ENCODE assay signal across 15 cellular contexts in the genomic region with DNA sequence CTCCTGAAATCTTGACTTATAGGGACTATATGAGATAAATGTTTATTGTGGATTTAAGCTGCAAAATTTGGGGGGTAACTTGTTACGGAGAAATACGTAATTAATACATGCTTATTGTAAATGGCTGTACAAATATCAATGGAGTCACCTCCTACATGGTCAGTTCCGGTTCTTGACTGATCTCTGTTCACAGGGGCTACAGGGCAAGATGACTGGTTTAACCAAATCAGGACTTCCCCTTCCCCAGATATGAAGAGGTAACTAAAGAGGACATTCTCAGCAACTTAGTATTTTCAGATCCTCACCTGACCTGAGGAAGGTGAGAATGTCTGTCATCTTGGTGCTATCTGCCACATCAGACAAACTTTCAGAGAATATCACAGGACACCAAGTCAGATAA. TPM values are rescaled to one million over a fixed set of nuclear protein-coding genes. Genes with fewer than 3 reads are reported as not detected.
DNase-seq lines count a peak whose midpoint lies in the region; ATAC-seq and TF ChIP-seq lines count a peak whose summit lies in the region.
"Had no signal": no experiment of that assay in that cellular context is flagged by ENCODE, and none has a peak within 500 bp of the region (broad histone marks: within the 10 kb centered on the region; RNA-seq: fewer than 3 reads in every experiment).

No MANE protein-coding gene starts in this region.

- H3K27ac ChIP-seq in lower lobe of right lung = no peak overlapping the region
- H3K27ac ChIP-seq: GM23248, HL-60, KMS-11 had no signal

- DNase-seq in GM12865 (ENCODE audit: low read depth) (peak; percentile 45), GM20000 (ENCODE audit: low spot score) (peak; percentile 14), MCF 10A (ENCODE audit: unreplicated experiment) (no peak), lower lobe of right lung (no peak)
- no peak for DNase-seq in stimulated activated CD4-positive, alpha-beta T cell treated with anti-CD3 and anti-CD28 coated beads, Interleukin-4, amount 100 ng/mL, for 1 hour
- DNase-seq: C1 segment of cervical spinal cord; CD4-positive, CD25-positive, alpha-beta regulatory T cell; CD8-positive, alpha-beta memory T cell; COR-L47; GM23248 had no signal

- no TSS peak for BruUV-seq in MCF 10A (replicated peaks; lab: Mats Ljungman, UMichigan)

- no peaks in the 10 kb centered on the region for H3K27me3 ChIP-seq in lower lobe of right lung (ENCODE audit: low read depth)

- peaks cover 15% of the 10 kb centered on the region for H3K4me1 ChIP-seq in lower lobe of right lung
- H3K4me1 ChIP-seq: HAP-1 had no signal

- no peak for ATAC-seq in lower lobe of right lung

- intact Hi-C loops in dendritic cell treated with granulocyte-macrophage colony-stimulating factor and Interleukin-4, amounts not matched to agents 40 ng/mL and 50 ng/mL, for 4 days (cut with micrococcal nuclease) = loop anchor here (10.0 kb wide), 1 partner anchor 580 kb away; a partner anchor contains a TSS
- intact Hi-C loops in MCF 10A (cut with micrococcal nuclease) (no loop called here), lower lobe of right lung (cut with DNase I) (no loop called here)

- no peak for TF ChIP-seq CTCF in GM12865 (IDR thresholded peaks at IDR 0.05; ENCODE audit: insufficient read depth, low read depth, low read length, missing control alignments)
- TF ChIP-seq CTCF in GM20000 (IDR thresholded peaks at IDR 0.05; ENCODE audit: extremely low read depth, missing control alignments) = no peak
- no peak for TF ChIP-seq CTCF in MCF 10A (IDR thresholded peaks at IDR 0.05; ENCODE audit: unreplicated experiment)
- TF ChIP-seq CTCF in lower lobe of right lung (IDR thresholded peaks at IDR 0.05) = no peak

- POLR2A ChIA-PET in MCF 10A (lab: Yijun Ruan, JAX) = no interaction called here

- H3K9me3 ChIP-seq in lower lobe of right lung = no peaks in the 10 kb centered on the region
- H3K9me3 ChIP-seq: HAP-1 had no signal

- H3K36me3 ChIP-seq in lower lobe of right lung = no peaks in the 10 kb centered on the region
- H3K36me3 ChIP-seq: HAP-1 had no signal

- H3K27ac Mint-ChIP-seq in dendritic cell treated with granulocyte-macrophage colony-stimulating factor and Interleukin-4, amounts not matched to agents 40 ng/mL and 50 ng/mL, for 4 days = peak overlapping the region; percentile 96
- H3K27ac Mint-ChIP-seq in MCF 10A (ENCODE audit: low read depth, unreplicated experiment) = no peak overlapping the region
- H3K27ac Mint-ChIP-seq: B cell; CD4-positive, CD25-positive, alpha-beta regulatory T cell; CD8-positive, alpha-beta memory T cell had no signal

- H3K4me3 Mint-ChIP-seq in dendritic cell treated with granulocyte-macrophage colony-stimulating factor and Interleukin-4, amounts not matched to agents 40 ng/mL and 50 ng/mL, for 4 days = no peak overlapping the region
- no peak overlapping the region for H3K4me3 Mint-ChIP-seq in MCF 10A (ENCODE audit: unreplicated experiment)
- H3K4me3 Mint-ChIP-seq: B cell; CD4-positive, CD25-positive, alpha-beta regulatory T cell; CD8-positive, alpha-beta memory T cell had no signal

- no peaks in the 10 kb centered on the region for H3K9me3 Mint-ChIP-seq in dendritic cell treated with granulocyte-macrophage colony-stimulating factor and Interleukin-4, amounts not matched to agents 40 ng/mL and 50 ng/mL, for 4 days
- H3K9me3 Mint-ChIP-seq in MCF 10A (ENCODE audit: unreplicated experiment) = no peaks in the 10 kb centered on the region
- H3K9me3 Mint-ChIP-seq: CD4-positive, CD25-positive, alpha-beta regulatory T cell had no signal

- H3K36me3 Mint-ChIP-seq in dendritic cell treated with granulocyte-macrophage colony-stimulating factor and Interleukin-4, amounts not matched to agents 40 ng/mL and 50 ng/mL, for 4 days (ENCODE audit: low read depth) = peaks cover 21% of the 10 kb centered on the region
- no peaks in the 10 kb centered on the region for H3K36me3 Mint-ChIP-seq in MCF 10A (ENCODE audit: insufficient read depth, unreplicated experiment)

- CTCF ChIA-PET in MCF 10A (lab: Yijun Ruan, JAX) = interaction anchor here (2.0 kb wide), 1 partner anchor 8 kb away, joined by 15 read pairs; no protein-coding TSS in a partner anchor

- no peaks in the 10 kb centered on the region for H3K27me3 Mint-ChIP-seq in dendritic cell treated with granulocyte-macrophage colony-stimulating factor and Interleukin-4, amounts not matched to agents 40 ng/mL and 50 ng/mL, for 4 days
- no peaks in the 10 kb centered on the region for H3K27me3 Mint-ChIP-seq in MCF 10A (ENCODE audit: insufficient read depth, unreplicated experiment)

- H3K4me3 ChIP-seq in GM12865 (ENCODE audit: low read depth, low read length) = no peak overlapping the region
- H3K4me3 ChIP-seq in lower lobe of right lung = no peak overlapping the region
- H3K4me3 ChIP-seq: GM23248, HAP-1 had no signal

- H3K4me1 Mint-ChIP-seq in dendritic cell treated with granulocyte-macrophage colony-stimulating factor and Interleukin-4, amounts not matched to agents 40 ng/mL and 50 ng/mL, for 4 days (ENCODE audit: low read depth) = peaks cover 95% of the 10 kb centered on the region
- H3K4me1 Mint-ChIP-seq in MCF 10A (ENCODE audit: insufficient read depth, unreplicated experiment) = peaks cover 21% of the 10 kb centered on the region
- H3K4me1 Mint-ChIP-seq: B cell; CD4-positive, CD25-positive, alpha-beta regulatory T cell; CD8-positive, alpha-beta memory T cell had no signal

RNA-seq across cellular contexts. Expression of a gene that starts 54.7 kb away (rescaled TPM):
- total RNA-seq in MCF 10A (2022) (20.3 and 20.6 TPM in 2 replicates), lower lobe of right lung (5.9 TPM)

RNA-seq across cellular contexts. Expression of a gene that starts 54.8 kb away (rescaled TPM):
- total RNA-seq in MCF 10A (2022) = 60.8 and 68.5 TPM in 2 replicates
- total RNA-seq in lower lobe of right lung = 35.1 TPM

Comparison
In these comparisons a context has a peak if more than half of its experiments do, and no peak if none do; other contexts are left out.
1. DNase-seq: peak in GM12865 (single experiment) and GM20000 (single experiment); none in stimulated activated CD4-positive, alpha-beta T cell treated with anti-CD3 and anti-CD28 coated beads, Interleukin-4, amount 100 ng/mL, for 1 hour (single experiment), MCF 10A (single experiment) and lower lobe of right lung (single experiment).